15 cellular contexts compared by ENCODE assay signal in genomic region chr15:41780266-41780665, GRCh38. TPM values are rescaled to one million over a fixed set of nuclear protein-coding genes. Genes with fewer than 3 reads are reported as not detected.
DNase-seq lines count a peak whose midpoint lies in the region; ATAC-seq and TF ChIP-seq lines count a peak whose summit lies in the region.
"Had no signal": no experiment of that assay in that cellular context is flagged by ENCODE, and none has a peak within 500 bp of the region (broad histone marks: within the 10 kb centered on the region; RNA-seq: fewer than 3 reads in every experiment).

No MANE protein-coding gene starts in this region.

- H3K4me3 Mint-ChIP-seq in CD8-positive, alpha-beta memory T cell, result peak overlapping the region in 1 of 7 donors; percentile 21
- no peak overlapping the region for H3K4me3 Mint-ChIP-seq in neural progenitor cell
- H3K4me3 Mint-ChIP-seq: CD4-positive, alpha-beta memory T cell; GM23338 had no signal

- no peaks in the 10 kb centered on the region for H3K27me3 Mint-ChIP-seq in CD8-positive, alpha-beta memory T cell
- no peaks in the 10 kb centered on the region for H3K27me3 Mint-ChIP-seq in neural progenitor cell (ENCODE audit: insufficient read depth, low read depth)
- H3K27me3 Mint-ChIP-seq: CD4-positive, alpha-beta memory T cell had no signal

- H2AFZ ChIP-seq in OCI-LY1 (ENCODE audit: low read length) (no peak overlapping the region), neural progenitor cell (replicated peaks) (no peak overlapping the region)
- H2AFZ ChIP-seq: GM23338 had no signal

- no peak overlapping the region for H3K4me3 ChIP-seq in CD8-positive, alpha-beta memory T cell (ENCODE audit: low read length)
- no peak overlapping the region for H3K4me3 ChIP-seq in OCI-LY1 (ENCODE audit: low read depth, low read length, poor library complexity, severe bottlenecking)
- peak overlapping the region in 2 of 59 donors; percentile 14 to 18 for H3K4me3 ChIP-seq in dorsolateral prefrontal cortex
- H3K4me3 ChIP-seq in neural progenitor cell, result no peak overlapping the region
- H3K4me3 ChIP-seq: adrenal gland, GM23338 had no signal

- no peaks in the 10 kb centered on the region for H3K9me2 ChIP-seq in OCI-LY1 (ENCODE audit: low read depth, low read length)

- H3K27ac ChIP-seq in CD8-positive, alpha-beta memory T cell (ENCODE audit: low read depth, low read length), result no peak overlapping the region
- H3K27ac ChIP-seq in OCI-LY1 (ENCODE audit: low read depth, low read length, poor library complexity, severe bottlenecking) (peak overlapping the region; percentile 80), dorsolateral prefrontal cortex (peak overlapping the region in 53 of 59 donors; percentile 1 to 75 (median 53)), neural progenitor cell (no peak overlapping the region)
- H3K27ac ChIP-seq: neutrophil had no signal

- no peaks in the 10 kb centered on the region for H3K27me3 ChIP-seq in CD8-positive, alpha-beta memory T cell (ENCODE audit: insufficient read depth, low read length, poor library complexity, severe bottlenecking)
- H3K27me3 ChIP-seq in OCI-LY1 (ENCODE audit: insufficient read depth, low read length) (no peaks in the 10 kb centered on the region), dorsolateral prefrontal cortex (no peaks in the 10 kb centered on the region), neural progenitor cell (no peaks in the 10 kb centered on the region)
- H3K27me3 ChIP-seq: adrenal gland, neutrophil had no signal

- H3K27ac Mint-ChIP-seq in CD8-positive, alpha-beta memory T cell, result peak overlapping the region in 5 of 8 donors; percentile 37 to 78 (median 55)
- no peak overlapping the region for H3K27ac Mint-ChIP-seq in neural progenitor cell

- H3F3A ChIP-seq in OCI-LY1 (ENCODE audit: insufficient read depth, low read length) (no peaks in the 10 kb centered on the region), neural progenitor cell (ENCODE audit: low read depth) (peaks cover 17% of the 10 kb centered on the region)

- H3K79me2 ChIP-seq in OCI-LY1 (ENCODE audit: insufficient read depth, low read length) (no peaks in the 10 kb centered on the region; the same call in 1 of the 2 replicates), neural progenitor cell (ENCODE audit: low read depth) (peaks cover 23% of the 10 kb centered on the region)

- H3K4me1 Mint-ChIP-seq in CD8-positive, alpha-beta memory T cell, result peaks cover 58 to 68% (median 67%) of the 10 kb centered on the region in 3 donors
- peaks cover 46% of the 10 kb centered on the region for H3K4me1 Mint-ChIP-seq in neural progenitor cell

- H4K20me1 ChIP-seq in OCI-LY1 (ENCODE audit: insufficient read depth, low read length), result no peaks in the 10 kb centered on the region
- H4K20me1 ChIP-seq in neural progenitor cell (ENCODE audit: low read depth), result peaks cover 5% of the 10 kb centered on the region

- TF ChIP-seq CTCF in OCI-LY1 (IDR thresholded peaks at IDR 0.05; ENCODE audit: low read length), result no peak
- TF ChIP-seq CTCF in dorsolateral prefrontal cortex (IDR thresholded peaks at IDR 0.05 in 54 of 56, conservative IDR thresholded peaks at IDR 0.05 in 2 of 56; ENCODE audit: low read depth in 1 of 56, partially characterized antibody in 56 of 56), result no peak
- TF ChIP-seq CTCF in neural progenitor cell (IDR thresholded peaks at IDR 0.05), result no peak

- intact Hi-C loops in dorsolateral prefrontal cortex (cut with DNase I) (no loop called here), left colon (cut with DNase I, micrococcal nuclease) (no loop called here)

- H3K4me1 ChIP-seq in CD8-positive, alpha-beta memory T cell (ENCODE audit: insufficient read depth, low read length), result peaks cover 38% of the 10 kb centered on the region
- H3K4me1 ChIP-seq in OCI-LY1 (ENCODE audit: insufficient read depth, low read length, severe bottlenecking), result peaks cover 85% of the 10 kb centered on the region
- peaks cover 45% of the 10 kb centered on the region for H3K4me1 ChIP-seq in neural progenitor cell

- H3K36me3 ChIP-seq in CD8-positive, alpha-beta memory T cell (ENCODE audit: insufficient read depth, low read length), result no peaks in the 10 kb centered on the region
- H3K36me3 ChIP-seq in OCI-LY1 (ENCODE audit: insufficient read depth, low read length) (0 out of 2 replicates have a peak, but pooled peaks cover 4% of the 10 kb centered on the region), neural progenitor cell (no peaks in the 10 kb centered on the region)
- H3K36me3 ChIP-seq: adrenal gland, neutrophil had no signal

- H3K9me3 Mint-ChIP-seq in CD8-positive, alpha-beta memory T cell, result no peaks in the 10 kb centered on the region
- H3K9me3 Mint-ChIP-seq in neural progenitor cell, result no peaks in the 10 kb centered on the region
- H3K9me3 Mint-ChIP-seq: CD4-positive, alpha-beta memory T cell; GM23338 had no signal

- peaks cover 0 to 31% (median 17%) of the 10 kb centered on the region in 3 donors for H3K36me3 Mint-ChIP-seq in CD8-positive, alpha-beta memory T cell
- H3K36me3 Mint-ChIP-seq in neural progenitor cell, result peaks cover 9% of the 10 kb centered on the region

- H3K9me3 ChIP-seq in CD8-positive, alpha-beta memory T cell (ENCODE audit: low read length), result no peaks in the 10 kb centered on the region
- H3K9me3 ChIP-seq in OCI-LY1 (ENCODE audit: low read length), result no peaks in the 10 kb centered on the region
- no peaks in the 10 kb centered on the region for H3K9me3 ChIP-seq in neural progenitor cell (ENCODE audit: low read depth)
- H3K9me3 ChIP-seq: adrenal gland, neutrophil had no signal

- ATAC-seq in HG03432 (IDR thresholded peaks at IDR 0.05; ENCODE audit: unreplicated experiment), result no peak
- no peak for ATAC-seq in left colon
- ATAC-seq: GM23338 had no signal

- DNase-seq in CD8-positive, alpha-beta memory T cell, result no peak
- DNase-seq in dorsolateral prefrontal cortex (no peak), neural progenitor cell (ENCODE audit: low spot score) (no peak), left colon (no peak), SW 1271 (lab: John Stamatoyannopoulos, UW) (no peak), cerebellar nuclear complex (lab: John Stamatoyannopoulos, UW) (no peak)
- DNase-seq: adrenal gland; CD4-positive, alpha-beta memory T cell; Kasumi-1; NCI-H226; stimulated activated CD4-positive, alpha-beta T cell treated with anti-CD3 and anti-CD28 coated beads, Interleukin-2, amount 100 ng/mL, for 48 hours had no signal

- H3K4me2 ChIP-seq in OCI-LY1 (ENCODE audit: low read length) (peak overlapping the region; percentile 6; the same call in 1 of the 2 replicates), neural progenitor cell (peak overlapping the region; percentile 22)
- H3K4me2 ChIP-seq: GM23338 had no signal

- CTCF ChIA-PET in CD8-positive, alpha-beta memory T cell (lab: Charles Lee), result interaction anchor here (0.8 to 2.3 kb wide), 2 partner anchors 31 to 157 kb away, joined by 5 to 8 read pairs; no protein-coding TSS in a partner anchor

- peak overlapping the region; percentile 13; the same call in 1 of the 2 replicates for H3K9ac ChIP-seq in OCI-LY1 (ENCODE audit: low read length)
- H3K9ac ChIP-seq in neural progenitor cell, result no peak overlapping the region

- POLR2A ChIA-PET in CD8-positive, alpha-beta memory T cell (lab: Charles Lee), result interaction anchor here (0.6 kb wide), 1 partner anchor 333 kb away, joined by 4 read pairs; no protein-coding TSS in a partner anchor

RNA-seq across cellular contexts. Expression of gene MAPKBP1, which starts 6.0 kb away (rescaled TPM):
- total RNA-seq in CD8-positive, alpha-beta memory T cell, result 10 to 100 TPM; 16.0 to 17.8 TPM
- polyA plus RNA-seq in CD8-positive, alpha-beta memory T cell, result 4.8 TPM
- total RNA-seq in dorsolateral prefrontal cortex (100 to 1,000 TPM in 22 of 120 experiments, 10 to 100 TPM in 98; 50.5 to 136 (median 77.6) TPM), neural progenitor cell (ENCODE audit: low replicate concordance) (10.1 and 18.4 TPM in 2 replicates), left colon (10 to 100 TPM; 12.2 to 15.2 TPM)

RNA-seq across cellular contexts. Expression of gene JMJD7, which starts 47.6 kb away (rescaled TPM):
- 10 to 100 TPM; 14.4 to 15.0 TPM for total RNA-seq in CD8-positive, alpha-beta memory T cell
- polyA plus RNA-seq in CD8-positive, alpha-beta memory T cell, result 25.5 TPM
- 10 to 100 TPM; 13.4 to 55.9 (median 25.6) TPM for total RNA-seq in dorsolateral prefrontal cortex
- 13.4 and 18.3 TPM in 2 replicates for total RNA-seq in neural progenitor cell (ENCODE audit: low replicate concordance)
- 10 to 100 TPM in 1 of 2 donors, 1 to 10 TPM in 1; 8.4 to 10.9 TPM for total RNA-seq in left colon

RNA-seq across cellular contexts. Expression of gene PLA2G4B, which starts 58.4 kb away (rescaled TPM):
- total RNA-seq in CD8-positive, alpha-beta memory T cell, result 1 to 10 TPM; 5.9 to 6.8 TPM
- 3.1 TPM for polyA plus RNA-seq in CD8-positive, alpha-beta memory T cell
- total RNA-seq in dorsolateral prefrontal cortex (10 to 100 TPM in 111 of 120 experiments, 1 to 10 TPM in 9; 5.4 to 41.6 (median 19.1) TPM), neural progenitor cell (ENCODE audit: low replicate concordance) (2.0 and 10.1 TPM in 2 replicates), left colon (1 to 10 TPM; 3.4 to 4.1 TPM)

Comparison
In these comparisons a context has a peak if more than half of its experiments do, and no peak if none do; other contexts are left out.
1. H3K27ac ChIP-seq: peak in OCI-LY1 (single experiment) and dorsolateral prefrontal cortex (53 of 59); none in CD8-positive, alpha-beta memory T cell (single experiment) and neural progenitor cell (single experiment).